In genomic region chr19:38648789-38649304, GRCh38 we compare ENCODE assay signal across 1 cellular context.
A peak's percentile ranks its signal among the peaks of the same experiment; 100 is the strongest.
TF ChIP-seq lines count a peak whose summit lies in the region.

No MANE protein-coding gene starts in this region.

TF ChIP-seq in HepG2, 621 proteins besides CTCF, POLR2A, EP300 and RAD21:
- TF ChIP-seq PCBP2 (optimal IDR thresholded peaks at IDR 0.05; ENCODE audit: low read depth, low read length, poor library complexity, severe bottlenecking) (peak; percentile 7), ZMYM2 (CRISPR knock-in tag; IDR thresholded peaks at IDR 0.05) (no peak), ZNF205 (CRISPR knock-in tag; IDR thresholded peaks at IDR 0.05) (no peak), PRPF4 (IDR thresholded peaks at IDR 0.05; ENCODE audit: low read depth, low read length, poor library complexity, severe bottlenecking) (no peak), ERF (CRISPR knock-in tag; IDR thresholded peaks at IDR 0.05) (no peak), MED8 (CRISPR knock-in tag; IDR thresholded peaks at IDR 0.05; ENCODE audit: insufficient replicate concordance) (no peak), ZNF782 (CRISPR knock-in tag; IDR thresholded peaks at IDR 0.05; ENCODE audit: borderline replicate concordance) (no peak), ZNF446 (CRISPR knock-in tag; IDR thresholded peaks at IDR 0.05) (no peak), ZNF543 (CRISPR knock-in tag; IDR thresholded peaks at IDR 0.05) (no peak), SIN3A (IDR thresholded peaks at IDR 0.05; ENCODE audit: borderline replicate concordance, low read depth, low read length) (0 out of 2 replicates have a peak, but pooled peaks have one; percentile 48), MED13 (CRISPR knock-in tag; IDR thresholded peaks at IDR 0.05) (no peak), RBM22 (optimal IDR thresholded peaks at IDR 0.05; ENCODE audit: low read length) (peak; percentile 44), SMARCE1 (IDR thresholded peaks at IDR 0.05; ENCODE audit: borderline replicate concordance) (no peak), GATAD1 (CRISPR knock-in tag; IDR thresholded peaks at IDR 0.05) (no peak), TRAFD1 (CRISPR knock-in tag; IDR thresholded peaks at IDR 0.05; ENCODE audit: borderline replicate concordance) (no peak), AGO1 (IDR thresholded peaks at IDR 0.05; ENCODE audit: low read depth, low read length, poor library complexity, severe bottlenecking) (peak; percentile 11)
TF ChIP-seq in HepG2: peak in this region for 4.
